25 cellular contexts compared by ENCODE assay signal in genomic region chr5:1135696-1136525, GRCh38. TPM values are rescaled to one million over a fixed set of nuclear protein-coding genes. Genes with fewer than 3 reads are reported as not detected.
DNase-seq lines count a peak whose midpoint lies in the region; ATAC-seq, FAIRE-seq and TF ChIP-seq lines count a peak whose summit lies in the region.
"Had no signal": no experiment of that assay in that cellular context is flagged by ENCODE, and none has a peak within 500 bp of the region (broad histone marks: within the 10 kb centered on the region; RNA-seq: fewer than 3 reads in every experiment).

No MANE protein-coding gene starts in this region.

- no peak; the same call in 1 of the 2 replicates for TF ChIP-seq CTCF in HepG2 (CRISPR knock-in tag; IDR thresholded peaks at IDR 0.05)
- no peak for TF ChIP-seq CTCF in right lobe of liver (IDR thresholded peaks at IDR 0.05)
- TF ChIP-seq CTCF in H1 (IDR thresholded peaks at IDR 0.05; ENCODE audit: control extremely low read depth in 1 of 3, insufficient read depth in 1 of 3, low read depth in 1 of 3, low read length in 3 of 3): no peak

- POLR2A ChIA-PET in HepG2 (lab: Yijun Ruan, JAX) (interaction anchor here (0.7 to 7.8 kb wide), 2 partner anchors 28 to 37 kb away, joined by 3 to 200 read pairs; no protein-coding TSS in a partner anchor), H1 (lab: Charles Lee; ENCODE audit: partially characterized antibody) (no interaction called here)

- H2BK15ac ChIP-seq in H1 (ENCODE audit: low read length): no peak overlapping the region

- BruUV-seq in HepG2 (replicated peaks; lab: Mats Ljungman, UMichigan): no TSS peak

- H3K4me1 ChIP-seq in HepG2 (ENCODE audit: insufficient read depth, low read length) (peaks cover 79% of the 10 kb centered on the region), right lobe of liver (peaks cover 0 to 5% (median 0%) of the 10 kb centered on the region in 4 donors), H1 (replicated peaks in 1 of 4; ENCODE audit: control insufficient read depth in 3 of 4, insufficient read depth in 4 of 4, low read length in 3 of 4) (peaks cover 0 to 9% (median 5%) of the 10 kb centered on the region in 4 experiments; a peak in 5 of 7 replicates)
- H3K4me1 ChIP-seq: adrenal gland had no signal

- H3K9me3 ChIP-seq in HepG2 (ENCODE audit: low read length) (no peaks in the 10 kb centered on the region), right lobe of liver (no peaks in the 10 kb centered on the region), H1 (ENCODE audit: insufficient read depth in 2 of 2, low read depth in 1 of 2, low read length in 1 of 2) (no peaks in the 10 kb centered on the region)
- H3K9me3 ChIP-seq: adrenal gland, heart right ventricle, spleen had no signal

- no peak overlapping the region for H4K5ac ChIP-seq in H1 (ENCODE audit: insufficient read length, low read depth, low read length)

- CTCF ChIA-PET in HepG2 (lab: Yijun Ruan, JAX; ENCODE audit: low intra/inter-chr PET ratio, low total read pairs) (no interaction called here), H1 (lab: Charles Lee; ENCODE audit: partially characterized antibody) (interaction anchor here (0.7 to 1.1 kb wide), 5 partner anchors 11 to 821 kb away, joined by 3 read pairs; no protein-coding TSS in a partner anchor)

- in situ Hi-C loops in HepG2 (cut with HindIII; ENCODE audit: extremely low pct_ligation_motif_present, low pct_unique_long_range_greater_than_20kb): no loop called here

- H3K9ac ChIP-seq in HepG2 (ENCODE audit: insufficient read depth, low read depth, low read length): no peak overlapping the region
- H3K9ac ChIP-seq in H1 (replicated peaks in 1 of 4; ENCODE audit: extremely low read depth in 1 of 4, low read depth in 3 of 4, low read length in 3 of 4): no peak overlapping the region

- H3K79me2 ChIP-seq in HepG2 (ENCODE audit: insufficient read depth, low read length): no peaks in the 10 kb centered on the region
- no peaks in the 10 kb centered on the region for H3K79me2 ChIP-seq in H1 (ENCODE audit: control insufficient read depth in 1 of 2, insufficient read depth in 2 of 2, low read length in 2 of 2)

- H3K4me2 ChIP-seq in HepG2 (ENCODE audit: low read depth, low read length) (peak overlapping the region; percentile 53), H1 (ENCODE audit: insufficient read depth in 1 of 2, low read depth in 2 of 2, low read length in 2 of 2) (no peak overlapping the region)

- TF ChIP-seq RAD21 in HepG2 (CRISPR knock-in tag; IDR thresholded peaks at IDR 0.05) (no peak), H1 (IDR thresholded peaks at IDR 0.05 in 1 of 2, conservative IDR thresholded peaks at IDR 0.05 in 1 of 2; ENCODE audit: low read depth in 2 of 2, low read length in 2 of 2) (no peak)

- H3K56ac ChIP-seq in H1 (replicated peaks; ENCODE audit: insufficient read length, low read depth, low read length): no peak overlapping the region

- H2AFZ ChIP-seq in HepG2 (ENCODE audit: low read length) (no peak overlapping the region), H1 (ENCODE audit: low read length) (no peak overlapping the region)

- no peaks in the 10 kb centered on the region for H3K36me3 ChIP-seq in HepG2 (replicated peaks in 1 of 2; ENCODE audit: control insufficient read depth in 1 of 2, insufficient read depth in 2 of 2, low read length in 2 of 2)
- H3K36me3 ChIP-seq in right lobe of liver: no peaks in the 10 kb centered on the region
- no peaks in the 10 kb centered on the region for H3K36me3 ChIP-seq in H1 (ENCODE audit: control insufficient read depth in 2 of 4, insufficient read depth in 4 of 4, low read length in 3 of 4)
- H3K36me3 ChIP-seq: adrenal gland, brain microvascular endothelial cell, heart right ventricle, spleen had no signal

- H3K14ac ChIP-seq in H1 (ENCODE audit: insufficient read length): no peak overlapping the region

- TF ChIP-seq EP300 in HepG2 (IDR thresholded peaks at IDR 0.05; ENCODE audit: low read depth in 2 of 2, low read length in 2 of 2) (no peak), HepG2 (CRISPR knock-in tag; IDR thresholded peaks at IDR 0.05; ENCODE audit: borderline replicate concordance) (no peak), H1 (IDR thresholded peaks at IDR 0.05; ENCODE audit: borderline replicate concordance in 1 of 2, low read depth in 2 of 2, low read length in 2 of 2) (no peak)

- no peak overlapping the region for H4K91ac ChIP-seq in H1 (replicated peaks; ENCODE audit: insufficient read length, low read length)

- ATAC-seq in HepG2: peak; percentile 5; the same call in 1 of the 3 replicates
- ATAC-seq in right lobe of liver: no peak
- ATAC-seq in HG03045 (IDR thresholded peaks at IDR 0.05; ENCODE audit: unreplicated experiment): no peak
- ATAC-seq in GM18519 (IDR thresholded peaks at IDR 0.05; ENCODE audit: low FRiP score, unreplicated experiment): no peak
- ATAC-seq: activated CD8-positive, alpha-beta T cell treated with anti-CD3 and anti-CD28 coated beads, Interleukin-2, amount 10 ng/mL, durations not matched to agents 7 days and 5 days; CD8-positive, alpha-beta T cell; heart right ventricle; K562; stimulated activated effector memory CD8-positive, alpha-beta T cell treated with anti-CD3 and anti-CD28 coated beads, Interleukin-12 subunit alpha, Interleukin-12 subunit beta, amount 100 ng/mL, for 72 hours had no signal

- DNase-seq in HepG2 (ENCODE audit: low spot score) (peak; percentile 62), right lobe of liver (no peak), NCI-H345 (lab: John Stamatoyannopoulos, UW) (peak; percentile 80), H1 (ENCODE audit: low read depth in 1 of 2, low spot score in 2 of 2) (no peak), hypothalamus (lab: John Stamatoyannopoulos, UW) (no peak)
- DNase-seq: activated CD4-positive, CD25-positive, alpha-beta regulatory T cell treated with anti-CD3 and anti-CD28 coated beads, Interleukin-2, amount 50 U/mL, for 72 hours; activated CD8-positive, alpha-beta T cell treated with anti-CD3 and anti-CD28 coated beads, Interleukin-2, amount 10 ng/mL, durations not matched to agents 7 days and 5 days; activated gamma-delta T cell; adrenal gland; brain microvascular endothelial cell; CD8-positive, alpha-beta T cell; effector CD8-positive, alpha-beta T cell; foreskin fibroblast; mesenchymal stem cell; naive B cell; NCI-H1930; NCI-H2227 treated with DMSO at 0.1 percent for 48 hours; NCI-H774; spleen; stimulated activated CD4-positive, alpha-beta T cell treated with anti-CD3 and anti-CD28 coated beads, Interleukin-2, amount 100 ng/mL, for 48 hours had no signal

- H3K23me2 ChIP-seq in H1 (ENCODE audit: low read depth, low read length): no peaks in the 10 kb centered on the region

- no peak overlapping the region for H2BK120ac ChIP-seq in H1 (replicated peaks; ENCODE audit: low read depth, low read length)

- H3K4me3 ChIP-seq in HepG2 (replicated peaks in 1 of 3; ENCODE audit: insufficient read depth in 1 of 3, low read depth in 2 of 3, low read length in 3 of 3) (peak overlapping the region in 1 of 3 experiments; percentile 13; a peak in 1 of 6 replicates), right lobe of liver (no peak overlapping the region), H1 (ENCODE audit: extremely low read depth in 1 of 4, insufficient read depth in 2 of 4, low read depth in 3 of 4, low read length in 4 of 4) (no peak overlapping the region)
- H3K4me3 ChIP-seq: adrenal gland, heart right ventricle, K562 had no signal

- 20% methylated on average over 12 of the region's 27 CpGs for WGBS in HepG2 (ENCODE audit: low lambda C conversion rate)
- 36% methylated on average over 6 of the region's 27 CpGs for WGBS in right lobe of liver (ENCODE audit: insufficient coverage, low coverage, low lambda C conversion rate, missing lambda C conversion rate)
- 87% methylated on average over 25 of the region's 27 CpGs; no CpG with 5 or more reads in 1 of the 2 experiments for WGBS in H1 (ENCODE audit: extremely low coverage in 1 of 2, insufficient coverage in 1 of 2, insufficient read length in 1 of 2, insufficient replicate concordance in 2 of 2, low coverage in 1 of 2, low lambda C conversion rate in 2 of 2, missing lambda C conversion rate in 1 of 2), 2 experiments

- no peak overlapping the region for H3K23ac ChIP-seq in H1 (ENCODE audit: insufficient read length)

- intact Hi-C loops in HepG2 (cut with micrococcal nuclease; ENCODE audit: unreplicated experiment) (no loop called here), right lobe of liver (cut with DNase I) (no loop called here)

- H2BK12ac ChIP-seq in H1 (ENCODE audit: low read depth, low read length): peak overlapping the region; percentile 98; the same call in 1 of the 2 replicates

- H2AK5ac ChIP-seq in H1 (ENCODE audit: low read depth, low read length): 0 out of 2 replicates have a peak overlapping the region, but pooled peaks have one; percentile 53

- no peak overlapping the region for H2BK5ac ChIP-seq in H1 (ENCODE audit: low read depth, low read length)

- TF ChIP-seq POLR2A in HepG2 (IDR thresholded peaks at IDR 0.05; ENCODE audit: insufficient read depth in 1 of 2, low read depth in 2 of 2, low read length in 2 of 2): no peak
- no peak for TF ChIP-seq POLR2A in right lobe of liver (IDR thresholded peaks at IDR 0.05)
- TF ChIP-seq POLR2A in H1 (IDR thresholded peaks at IDR 0.05; ENCODE audit: control extremely low read depth in 1 of 2, low read depth in 2 of 2, low read length in 2 of 2): no peak

- H4K8ac ChIP-seq in H1 (ENCODE audit: extremely low read depth, insufficient read depth, low read length): no peak overlapping the region

- H3K18ac ChIP-seq in H1 (ENCODE audit: extremely low read depth, low read length): no peak overlapping the region

- H4K20me1 ChIP-seq in HepG2 (ENCODE audit: insufficient read depth, low read length) (no peaks in the 10 kb centered on the region), H1 (replicated peaks in 1 of 2; ENCODE audit: control insufficient read depth in 1 of 2, insufficient read depth in 2 of 2, low read length in 2 of 2) (no peaks in the 10 kb centered on the region)

- FAIRE-seq in HepG2 (lab: Jason Lieb, UNC): peak; percentile 26
- FAIRE-seq in H1 (lab: Jason Lieb, UNC): no peak

- no peak overlapping the region for H3K4ac ChIP-seq in H1 (replicated peaks; ENCODE audit: insufficient read length, low read depth, low read length)

- no peaks in the 10 kb centered on the region for H3K79me1 ChIP-seq in H1 (ENCODE audit: low read depth, low read length)

- H2BK20ac ChIP-seq in H1 (ENCODE audit: low read length): no peak overlapping the region

- H3K27ac ChIP-seq in HepG2 (ENCODE audit: extremely low read length, insufficient read depth, low read length): no peak overlapping the region
- H3K27ac ChIP-seq in right lobe of liver: no peak overlapping the region
- H3K27ac ChIP-seq in H1 (ENCODE audit: low read depth, low read length): no peak overlapping the region
- H3K27ac ChIP-seq: adrenal gland, brain microvascular endothelial cell, heart right ventricle, spleen had no signal

- H3K27me3 ChIP-seq in HepG2 (ENCODE audit: control insufficient read depth in 1 of 2, insufficient read depth in 2 of 2, low read length in 2 of 2): peaks cover 0 to 37% of the 10 kb centered on the region in 2 experiments; a peak in 3 of 5 replicates
- no peaks in the 10 kb centered on the region for H3K27me3 ChIP-seq in right lobe of liver
- H3K27me3 ChIP-seq in H1 (replicated peaks in 1 of 4; ENCODE audit: control insufficient read depth in 3 of 4, extremely low read depth in 1 of 4, insufficient read depth in 3 of 4, low read length in 3 of 4): no peaks in the 10 kb centered on the region
- H3K27me3 ChIP-seq: heart right ventricle had no signal

RNA-seq across cellular contexts. Expression of gene SLC12A7, which starts 24.0 kb away (rescaled TPM):
- total RNA-seq in HepG2 (2016; rRNA removed; fragmentation: Illumina TruSeq; extraction: Trizol) (7.4 and 14.0 TPM in 2 replicates), right lobe of liver (10 to 100 TPM; 38.9 to 65.2 (median 53.3) TPM)
- total RNA-seq in HepG2 (2016; cell fraction: cytosol; rRNA removed; fragmentation: Illumina TruSeq; extraction: Trizol; ENCODE audit: low read depth): 9.5 and 12.5 TPM in 2 replicates
- 5.2 and 15.7 TPM in 2 replicates for total RNA-seq in HepG2 (2016; cell fraction: insoluble cytoplasmic fraction; rRNA removed; fragmentation: Illumina TruSeq; extraction: Trizol)
- 6.9 and 7.7 TPM in 2 replicates for total RNA-seq in HepG2 (2016; cell fraction: membrane; rRNA removed; fragmentation: Illumina TruSeq; extraction: Trizol)
- 21.8 and 25.8 TPM in 2 replicates for total RNA-seq in HepG2 (2016; cell fraction: nucleus; rRNA removed; fragmentation: Illumina TruSeq; extraction: Trizol)
- polyA plus RNA-seq in HepG2 (2011; rRNA removed) (18.5 and 25.6 TPM in 2 replicates), H1 (2011; rRNA removed) (23.5 and 37.5 TPM in 2 replicates)
- polyA plus RNA-seq in HepG2 (2011; cell fraction: cytosol; rRNA removed): 11.8 and 15.1 TPM in 2 replicates
- 164 and 213 TPM in 2 replicates for polyA plus RNA-seq in HepG2 (2011; cell fraction: nucleus; rRNA removed)
- 28.2 and 30.9 TPM in 2 replicates for polyA plus RNA-seq in HepG2 (2012)
- 1.4 and 1.6 TPM in 2 replicates for polyA plus RNA-seq in HepG2 (2016; cell fraction: cytosol; fragmentation: Illumina TruSeq; extraction: Trizol; ENCODE audit: low read depth)
- 6.3 and 7.6 TPM in 2 replicates for polyA plus RNA-seq in HepG2 (2016; cell fraction: insoluble cytoplasmic fraction; fragmentation: Illumina TruSeq; extraction: Trizol; ENCODE audit: low read depth)
- 3.2 and 3.7 TPM in 2 replicates for polyA plus RNA-seq in HepG2 (2016; cell fraction: membrane; fragmentation: Illumina TruSeq; extraction: Trizol; ENCODE audit: low read depth)
- polyA plus RNA-seq in HepG2 (2016; cell fraction: nucleus; fragmentation: Illumina TruSeq; extraction: Trizol; ENCODE audit: insufficient read depth, low read depth): 88.5 and 93.5 TPM in 2 replicates
- 6.3 and 47.1 TPM in 2 replicates for polyA minus RNA-seq in HepG2 (2011; rRNA and poly(A)+ RNA removed; ENCODE audit: low replicate concordance)
- polyA minus RNA-seq in HepG2 (2011; cell fraction: cytosol; rRNA and poly(A)+ RNA removed): 14.7 and 16.2 TPM in 2 replicates
- polyA minus RNA-seq in HepG2 (2011; cell fraction: nucleus; rRNA and poly(A)+ RNA removed): 40.3 and 44.4 TPM in 2 replicates
- total RNA-seq in H1 (2021; fragmentation: NEBNext Ultra II Directional; extraction: Animal tissue kit (Norgen Biotek cat#: 25700)): 38.6 and 39.7 TPM in 2 replicates
- polyA plus RNA-seq in H1 (2011; cell fraction: cytosol; rRNA removed): 26.4 TPM
- polyA plus RNA-seq in H1 (2011; cell fraction: nucleus; rRNA removed): 181 TPM
- polyA plus RNA-seq in H1 (2012, experiment 1 of 2): 27.4 to 47.0 TPM (median 38.9 TPM) in 4 replicates
- polyA plus RNA-seq in H1 (2012, experiment 2 of 2): 19.5 TPM
- polyA plus RNA-seq in H1 (2013, experiment 1 of 2): 27.2 TPM
- 24.9 TPM for polyA plus RNA-seq in H1 (2013, experiment 2 of 2)
- polyA minus RNA-seq in H1 (2011; rRNA and poly(A)+ RNA removed): 23.8 and 28.1 TPM in 2 replicates
- 33.8 TPM for polyA minus RNA-seq in H1 (2011; cell fraction: cytosol; rRNA and poly(A)+ RNA removed)
- 44.5 TPM for polyA minus RNA-seq in H1 (2011; cell fraction: nucleus; rRNA and poly(A)+ RNA removed)

Comparison
In these comparisons a context has a peak if more than half of its experiments do, and no peak if none do; other contexts are left out.
1. DNase-seq: peak in HepG2 (single experiment) and NCI-H345 (single experiment); none in right lobe of liver (0 of 3), H1 (0 of 2) and hypothalamus (0 of 51).
2. Of the 41 proteins assayed by ChIP-seq in both HepG2 and H1: peak only in HepG2: HDAC2, KDM1A and MAX; only in H1: none; in both: none; in neither: 38.